In genomic region chr13:46866150-46866549, GRCh38 we compare ENCODE assay signal across 8 cellular contexts. TPM values are rescaled to one million over a fixed set of nuclear protein-coding genes. Genes with fewer than 3 reads are reported as not detected.
DNase-seq lines count a peak whose midpoint lies in the region; ATAC-seq, FAIRE-seq and TF ChIP-seq lines count a peak whose summit lies in the region.

No MANE protein-coding gene starts in this region.

- no peaks in the 10 kb centered on the region for H3K4me1 ChIP-seq in astrocyte (ENCODE audit: insufficient read depth, low read length)
- no peaks in the 10 kb centered on the region for H3K4me1 ChIP-seq in right lobe of liver

- no peak for TF ChIP-seq POLR2A in right lobe of liver (IDR thresholded peaks at IDR 0.05)

- no peaks in the 10 kb centered on the region for H3K79me2 ChIP-seq in astrocyte (ENCODE audit: insufficient read depth, low read length)

- DNase-seq in GF-D8 (lab: John Stamatoyannopoulos, UW) (peak; percentile 95), HuH-7.5 (ENCODE audit: low spot score) (peak; percentile 7), astrocyte (ENCODE audit: low read depth) (peak; percentile 8), right lobe of liver (peak in 1 of 3 donors; percentile 23), middle frontal gyrus (ENCODE audit: extremely low spot score, low spot score) (no peak), GM19238 (ENCODE audit: insufficient read length, low spot score) (no peak)
- no peak for DNase-seq in activated CD4-positive, alpha-beta memory T cell treated with anti-CD3 and anti-CD28 coated beads, Interleukin-2, amount 10 ng/mL, durations not matched to agents 7 days and 5 days
- DNase-seq in activated CD4-positive, alpha-beta T cell treated with anti-CD3 and anti-CD28 coated beads for 4 hours: no peak

- H3K4me3 Mint-ChIP-seq in astrocyte (ENCODE audit: unreplicated experiment): no peak overlapping the region
- H3K4me3 Mint-ChIP-seq in activated CD4-positive, alpha-beta memory T cell treated with anti-CD3 and anti-CD28 coated beads, Interleukin-2, amount 10 ng/mL, durations not matched to agents 7 days and 5 days: no peak overlapping the region

- no peaks in the 10 kb centered on the region for H3K36me3 ChIP-seq in astrocyte (ENCODE audit: insufficient read depth, low read length)
- no peaks in the 10 kb centered on the region for H3K36me3 ChIP-seq in right lobe of liver

- no peaks in the 10 kb centered on the region for H4K20me1 ChIP-seq in astrocyte (ENCODE audit: insufficient read depth, low read length)

- no peaks in the 10 kb centered on the region for H3K9me3 ChIP-seq in astrocyte (ENCODE audit: insufficient read depth, low read depth, low read length)
- no peaks in the 10 kb centered on the region for H3K9me3 ChIP-seq in right lobe of liver

- WGBS in right lobe of liver (ENCODE audit: insufficient coverage, low coverage, low lambda C conversion rate, missing lambda C conversion rate): 33% methylated on average over 3 of the region's 4 CpGs

- no peak overlapping the region for H3K27ac ChIP-seq in astrocyte (ENCODE audit: low read depth, low read length)
- no peak overlapping the region for H3K27ac ChIP-seq in right lobe of liver

- CTCF ChIA-PET in activated CD4-positive, alpha-beta memory T cell treated with anti-CD3 and anti-CD28 coated beads, Interleukin-2, amount 10 ng/mL, durations not matched to agents 7 days and 5 days (lab: Charles Lee): no interaction called here

- H3K36me3 Mint-ChIP-seq in astrocyte (ENCODE audit: low read depth, unreplicated experiment): no peaks in the 10 kb centered on the region
- H3K36me3 Mint-ChIP-seq in activated CD4-positive, alpha-beta memory T cell treated with anti-CD3 and anti-CD28 coated beads, Interleukin-2, amount 10 ng/mL, durations not matched to agents 7 days and 5 days (ENCODE audit: low read depth): no peaks in the 10 kb centered on the region

- H3K27me3 ChIP-seq in astrocyte (ENCODE audit: insufficient read depth, low read length) (no peaks in the 10 kb centered on the region), right lobe of liver (no peaks in the 10 kb centered on the region)

- H3K4me1 Mint-ChIP-seq in astrocyte (ENCODE audit: low read depth, unreplicated experiment): no peaks in the 10 kb centered on the region
- no peaks in the 10 kb centered on the region for H3K4me1 Mint-ChIP-seq in activated CD4-positive, alpha-beta memory T cell treated with anti-CD3 and anti-CD28 coated beads, Interleukin-2, amount 10 ng/mL, durations not matched to agents 7 days and 5 days

- H3K4me2 ChIP-seq in astrocyte (ENCODE audit: low read length): no peak overlapping the region

- H3K9ac ChIP-seq in astrocyte (ENCODE audit: low read length): no peak overlapping the region

- FAIRE-seq in astrocyte (lab: Jason Lieb, UNC): no peak

- peak overlapping the region; percentile 32 for H2AFZ ChIP-seq in astrocyte (ENCODE audit: low read depth, low read length)

- H3K9me3 Mint-ChIP-seq in astrocyte (ENCODE audit: unreplicated experiment): no peaks in the 10 kb centered on the region
- no peaks in the 10 kb centered on the region for H3K9me3 Mint-ChIP-seq in activated CD4-positive, alpha-beta memory T cell treated with anti-CD3 and anti-CD28 coated beads, Interleukin-2, amount 10 ng/mL, durations not matched to agents 7 days and 5 days

- H3K4me3 ChIP-seq in astrocyte (ENCODE audit: insufficient read depth, low read depth, low read length) (no peak overlapping the region), right lobe of liver (no peak overlapping the region)

- no peak overlapping the region for H3K27ac Mint-ChIP-seq in astrocyte (ENCODE audit: unreplicated experiment)
- no peak overlapping the region for H3K27ac Mint-ChIP-seq in activated CD4-positive, alpha-beta memory T cell treated with anti-CD3 and anti-CD28 coated beads, Interleukin-2, amount 10 ng/mL, durations not matched to agents 7 days and 5 days

- POLR2A ChIA-PET in activated CD4-positive, alpha-beta memory T cell treated with anti-CD3 and anti-CD28 coated beads, Interleukin-2, amount 10 ng/mL, durations not matched to agents 7 days and 5 days (lab: Charles Lee): no interaction called here

- TF ChIP-seq CTCF in astrocyte (IDR thresholded peaks at IDR 0.05; ENCODE audit: insufficient read depth, low read depth, low read length) (no peak), right lobe of liver (IDR thresholded peaks at IDR 0.05) (no peak)

- intact Hi-C loops in right lobe of liver (cut with DNase I): no loop called here

- peak; percentile 54 to 83 (median 76) for ATAC-seq in right lobe of liver

- no peaks in the 10 kb centered on the region for H3K27me3 Mint-ChIP-seq in astrocyte (ENCODE audit: low read depth, unreplicated experiment)
- H3K27me3 Mint-ChIP-seq in activated CD4-positive, alpha-beta memory T cell treated with anti-CD3 and anti-CD28 coated beads, Interleukin-2, amount 10 ng/mL, durations not matched to agents 7 days and 5 days: peaks cover 3% of the 10 kb centered on the region

RNA-seq across cellular contexts. Expression of gene HTR2A, which starts 30.7 kb away (rescaled TPM):
- not detected in 2 replicates for total RNA-seq in astrocyte
- total RNA-seq in right lobe of liver: under 1 TPM in 1 of 6 experiments, not detected in 5; 0.04 TPM
- total RNA-seq in activated CD4-positive, alpha-beta memory T cell treated with anti-CD3 and anti-CD28 coated beads, Interleukin-2, amount 10 ng/mL, durations not matched to agents 7 days and 5 days: not detected

Comparison
In these comparisons a context has a peak if more than half of its experiments do, and no peak if none do; other contexts are left out.
1. DNase-seq: peak in GF-D8 (single experiment), HuH-7.5 (single experiment) and astrocyte (single experiment); none in middle frontal gyrus (single experiment), activated CD4-positive, alpha-beta memory T cell treated with anti-CD3 and anti-CD28 coated beads, Interleukin-2, amount 10 ng/mL, durations not matched to agents 7 days and 5 days (single experiment), activated CD4-positive, alpha-beta T cell treated with anti-CD3 and anti-CD28 coated beads for 4 hours (0 of 2) and GM19238 (single experiment).